In the genomic region with DNA sequence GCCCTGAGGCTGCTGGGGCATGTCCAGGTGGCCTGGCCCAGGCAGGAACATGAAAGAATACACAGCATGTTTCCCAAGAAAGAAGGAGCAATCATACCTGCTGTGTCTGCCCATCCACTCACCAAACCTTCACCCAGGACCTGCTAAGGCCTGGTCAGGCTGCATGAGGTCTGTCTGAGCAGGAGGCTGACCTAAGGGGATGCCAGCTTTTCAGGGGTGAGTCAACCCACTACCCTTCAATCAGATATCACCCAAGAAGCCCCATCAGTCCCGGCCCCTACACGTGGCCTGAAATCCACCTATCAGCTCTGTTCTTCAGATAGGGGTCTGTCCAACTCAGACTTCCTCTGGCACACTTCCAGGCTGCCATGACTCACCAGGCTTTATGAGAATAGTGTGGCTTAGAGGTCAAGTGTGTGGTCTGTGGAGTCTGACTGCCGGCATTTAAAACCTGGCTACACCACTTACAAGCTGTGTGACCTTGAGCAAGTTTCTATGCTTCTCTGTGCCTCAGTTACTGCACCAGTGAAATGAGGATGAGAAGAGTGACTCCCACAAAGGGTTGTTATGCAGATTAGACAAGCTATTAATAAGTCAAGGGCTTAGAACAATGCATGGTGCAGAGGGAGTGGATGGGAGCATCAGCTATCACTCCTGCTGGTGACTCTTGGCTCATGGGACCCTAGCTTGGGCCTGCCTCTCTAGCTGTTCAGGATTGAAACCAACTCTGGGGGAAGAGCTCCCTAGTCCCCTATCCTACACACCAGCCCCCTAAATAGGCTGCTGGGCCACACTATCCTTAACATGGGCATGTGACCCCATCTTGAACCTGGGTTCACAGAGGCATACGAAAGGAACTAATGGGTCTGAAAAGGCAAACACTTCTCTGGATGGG, we compare ENCODE assay signal across 9 cellular contexts.
A peak's percentile ranks its signal among the peaks of the same experiment; 100 is the strongest.
DNase-seq lines count a peak whose midpoint lies in the region; ATAC-seq, FAIRE-seq and TF ChIP-seq lines count a peak whose summit lies in the region.
"Had no signal": no experiment of that assay in that cellular context is flagged by ENCODE, and none has a peak within 500 bp of the region (broad histone marks: within the 10 kb centered on the region; RNA-seq: fewer than 3 reads in every experiment).

No MANE protein-coding gene starts in this region.

- FAIRE-seq in frontal cortex (lab: Jason Lieb, UNC), result no peak

- no peak for ATAC-seq in HG03095 (IDR thresholded peaks at IDR 0.05; ENCODE audit: unreplicated experiment)

- TF ChIP-seq CTCF in astrocyte of the spinal cord (IDR thresholded peaks at IDR 0.05; ENCODE audit: low read depth, low read length), result no peak

- peak in 2 of 3 donors; percentile 26 to 41 for DNase-seq in stimulated activated CD4-positive, alpha-beta T cell treated with anti-CD3 and anti-CD28 coated beads, Interleukin-12 subunit alpha, Interleukin-12 subunit beta, amount 100 ng/mL, for 48 hours (ENCODE audit: low read depth in 2 of 3, low spot score in 1 of 3)
- DNase-seq in stimulated activated CD4-positive, alpha-beta T cell treated with anti-CD3 and anti-CD28 coated beads, Interleukin-4, amount 100 ng/mL, for 4 hours, result no peak
- DNase-seq in astrocyte of the spinal cord (ENCODE audit: low read depth, low spot score) (peak; percentile 76), NCI-H1105 (lab: John Stamatoyannopoulos, UW) (no peak), frontal cortex (ENCODE audit: low spot score in 2 of 2) (no peak)
- DNase-seq in stimulated activated CD4-positive, alpha-beta T cell treated with anti-CD3 and anti-CD28 coated beads, Interleukin-4, amount 100 ng/mL, for 48 hours (ENCODE audit: low read depth in 2 of 2), result peak; percentile 36 to 40

- H3K4me3 ChIP-seq in astrocyte of the spinal cord (ENCODE audit: low read depth, low read length), result no peak overlapping the region
- H3K4me3 ChIP-seq: skin epidermis had no signal

- no peak for TF ChIP-seq EP300 in Ishikawa (IDR thresholded peaks at IDR 0.05; ENCODE audit: borderline replicate concordance)

- TF ChIP-seq RAD21 in Ishikawa (IDR thresholded peaks at IDR 0.05; ENCODE audit: low read depth), result no peak

- in situ Hi-C loops in astrocyte of the spinal cord (cut with HindIII; ENCODE audit: low sequenced_read_pairs), result no loop called here

TF ChIP-seq in Ishikawa, 13 proteins besides CTCF, POLR2A, EP300 and RAD21:
- TF ChIP-seq, protein P1, sequence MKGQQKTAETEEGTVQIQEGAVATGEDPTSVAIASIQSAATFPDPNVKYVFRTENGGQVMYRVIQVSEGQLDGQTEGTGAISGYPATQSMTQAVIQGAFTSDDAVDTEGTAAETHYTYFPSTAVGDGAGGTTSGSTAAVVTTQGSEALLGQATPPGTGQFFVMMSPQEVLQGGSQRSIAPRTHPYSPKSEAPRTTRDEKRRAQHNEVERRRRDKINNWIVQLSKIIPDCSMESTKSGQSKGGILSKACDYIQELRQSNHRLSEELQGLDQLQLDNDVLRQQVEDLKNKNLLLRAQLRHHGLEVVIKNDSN (IDR thresholded peaks at IDR 0.05), result peak; percentile 71
- TF ChIP-seq CEBPB (IDR thresholded peaks at IDR 0.05), result no peak
- peak; percentile 76 for TF ChIP-seq NFIC (IDR thresholded peaks at IDR 0.05)
TF ChIP-seq in Ishikawa: peak in this region for 2.

Comparison
In these comparisons a context has a peak if more than half of its experiments do, and no peak if none do; other contexts are left out.
1. DNase-seq: peak in stimulated activated CD4-positive, alpha-beta T cell treated with anti-CD3 and anti-CD28 coated beads, Interleukin-12 subunit alpha, Interleukin-12 subunit beta, amount 100 ng/mL, for 48 hours (2 of 3), astrocyte of the spinal cord (single experiment) and stimulated activated CD4-positive, alpha-beta T cell treated with anti-CD3 and anti-CD28 coated beads, Interleukin-4, amount 100 ng/mL, for 48 hours (2 of 2); none in stimulated activated CD4-positive, alpha-beta T cell treated with anti-CD3 and anti-CD28 coated beads, Interleukin-4, amount 100 ng/mL, for 4 hours (0 of 2), NCI-H1105 (single experiment) and frontal cortex (0 of 2).